ENCODE assay signal across 10 cellular contexts in the genomic region with DNA sequence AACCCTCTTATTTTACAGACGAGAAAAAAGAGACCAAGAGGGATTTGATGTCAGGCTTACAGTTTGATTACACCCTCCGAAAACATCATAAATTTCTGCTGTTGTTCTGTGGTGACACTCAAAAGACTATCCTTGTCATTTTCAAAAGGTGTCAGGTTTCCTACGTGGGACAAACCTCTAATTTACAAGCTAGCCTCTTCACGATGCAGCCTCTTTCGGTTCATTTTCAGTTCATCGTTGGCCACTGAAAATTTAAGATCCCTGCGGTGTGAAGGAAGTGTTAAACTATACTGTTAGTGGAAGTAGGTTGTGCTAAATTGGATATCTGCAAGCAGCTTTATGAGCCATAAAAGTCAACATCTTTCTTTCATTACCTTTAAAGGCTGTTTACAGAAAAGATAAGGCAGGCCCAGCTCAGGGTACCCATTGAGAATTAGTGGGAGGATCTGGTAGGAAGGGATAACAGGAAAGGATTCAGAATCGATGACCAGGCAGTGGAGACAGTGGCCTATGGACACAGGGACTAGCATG.
DNase-seq lines count a peak whose midpoint lies in the region; ATAC-seq and TF ChIP-seq lines count a peak whose summit lies in the region.
"Had no signal": no experiment of that assay in that cellular context is flagged by ENCODE, and none has a peak within 500 bp of the region (broad histone marks: within the 10 kb centered on the region; RNA-seq: fewer than 3 reads in every experiment).

No MANE protein-coding gene starts in this region.

- no peaks in the 10 kb centered on the region for H3K4me1 ChIP-seq in tibial artery

- no peak overlapping the region for H3K4me3 ChIP-seq in HL-60 (replicated peaks; ENCODE audit: insufficient read depth, low read length)
- no peak overlapping the region for H3K4me3 ChIP-seq in tibial artery

- TF ChIP-seq CTCF in HL-60 (IDR thresholded peaks at IDR 0.05; ENCODE audit: insufficient read depth, low read length) (no peak), tibial artery (IDR thresholded peaks at IDR 0.05) (no peak)

- H3K27ac ChIP-seq in HL-60 (replicated peaks) (peak overlapping the region; percentile 41; the same call in 1 of the 2 replicates), tibial artery (no peak overlapping the region)

- DNase-seq in HL-60 (ENCODE audit: low read depth in 1 of 2, low spot score in 1 of 2): no peak
- DNase-seq in NCI-H345 treated with DMSO at 0.1 percent for 48 hours (lab: John Stamatoyannopoulos, UW; ENCODE audit: unreplicated experiment): peak; percentile 53
- DNase-seq in left colon: no peak
- DNase-seq in tibial artery: no peak
- DNase-seq in islet precursor cell: no peak
- DNase-seq in stimulated activated CD4-positive, alpha-beta T cell treated with anti-CD3 and anti-CD28 coated beads, Interleukin-4, amount 100 ng/mL, for 1 hour: no peak
- DNase-seq: endodermal cell, NCI-H82 had no signal

- intact Hi-C loops in left colon (cut with DNase I, micrococcal nuclease) (no loop called here), tibial artery (cut with DNase I; ENCODE audit: low total_unique reads) (no loop called here)

- ATAC-seq in GM19395 (IDR thresholded peaks at IDR 0.05; ENCODE audit: unreplicated experiment): peak; percentile 21
- ATAC-seq in left colon: peak; percentile 98
- ATAC-seq in GM18909 (IDR thresholded peaks at IDR 0.05; ENCODE audit: poor library complexity, unreplicated experiment): no peak

- H3K27me3 ChIP-seq in HL-60 (ENCODE audit: insufficient read depth, poor library complexity, severe bottlenecking): no peaks in the 10 kb centered on the region
- no peaks in the 10 kb centered on the region for H3K27me3 ChIP-seq in tibial artery

- no peaks in the 10 kb centered on the region for H3K36me3 ChIP-seq in tibial artery

- H3K9me3 ChIP-seq in tibial artery: no peaks in the 10 kb centered on the region
